In the genomic region with DNA sequence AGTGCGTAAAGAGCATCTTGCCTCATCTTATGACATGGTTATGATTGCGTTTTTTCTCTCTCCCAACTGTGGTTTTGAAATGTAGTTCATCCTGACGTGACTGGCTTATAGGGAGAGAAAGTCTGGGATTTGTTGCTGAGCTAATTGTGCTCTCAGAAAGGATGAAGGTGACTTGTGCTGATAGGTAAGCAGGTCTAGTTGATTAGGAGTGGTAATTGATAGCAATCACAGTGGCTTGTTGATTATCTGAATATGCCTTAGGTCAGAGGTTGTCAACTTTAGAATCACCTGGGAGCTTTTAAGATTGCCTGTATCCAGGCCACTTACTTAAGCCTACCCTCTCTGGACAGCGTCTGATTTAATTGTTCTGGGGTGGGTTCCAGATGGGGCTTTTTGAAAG, we compare ENCODE assay signal across 1 cellular context.
TF ChIP-seq lines count a peak whose summit lies in the region.

No MANE protein-coding gene starts in this region.

TF ChIP-seq in SK-N-SH treated with all-trans-retinoic acid at 6 μM for 48 hours, 23 proteins besides CTCF, POLR2A, EP300 and RAD21 (continued from another document):
- TF ChIP-seq CSRNP3 (CRISPR knock-in tag; IDR thresholded peaks at IDR 0.05) = no peak
- no peak for TF ChIP-seq ISL1 (CRISPR knock-in tag; IDR thresholded peaks at IDR 0.05)
TF ChIP-seq in SK-N-SH treated with all-trans-retinoic acid at 6 μM for 48 hours: peak in this region for 0.
